In the genomic region with DNA sequence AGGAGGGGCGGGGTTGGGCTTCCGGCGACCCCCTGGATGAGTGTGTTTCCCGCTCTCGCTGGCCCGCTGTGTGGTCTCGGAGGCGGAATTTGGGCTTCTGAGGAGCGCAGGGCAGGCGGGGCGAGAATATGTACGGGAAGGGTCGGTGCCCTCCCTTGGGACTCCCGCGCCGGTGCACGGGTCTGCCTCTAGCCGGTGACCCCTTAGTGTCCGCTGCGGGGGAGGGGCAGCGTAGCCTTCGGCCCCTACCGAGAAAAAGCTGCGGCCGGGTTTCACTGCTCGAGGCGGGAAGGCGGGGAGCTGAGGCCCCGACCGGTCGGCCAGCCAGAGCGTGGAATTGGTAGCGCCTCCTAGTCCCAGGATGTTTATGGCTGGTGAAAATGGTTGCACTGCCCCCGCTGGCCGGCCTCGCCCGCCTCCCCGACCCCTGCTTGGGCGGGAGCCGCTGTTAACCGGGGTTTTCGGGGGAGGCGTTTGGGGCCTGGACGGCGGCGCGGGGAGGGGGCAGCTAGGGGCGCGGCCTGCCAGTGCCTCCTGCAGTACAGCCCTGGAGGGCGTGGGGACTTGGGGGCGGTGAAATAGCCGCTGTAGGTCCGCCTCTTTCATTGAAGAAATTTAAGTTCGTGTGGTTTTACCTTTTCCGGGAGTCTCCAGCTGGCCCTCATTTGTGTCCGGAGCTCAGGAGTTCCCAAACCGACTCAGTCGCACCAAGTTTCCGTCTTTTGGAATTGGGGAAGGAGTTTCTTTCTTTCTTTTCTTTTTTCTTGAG, we compare ENCODE assay signal across 8 cellular contexts. TPM values are rescaled to one million over a fixed set of nuclear protein-coding genes. Genes with fewer than 3 reads are reported as not detected.
DNase-seq lines count a peak whose midpoint lies in the region; ATAC-seq, FAIRE-seq and TF ChIP-seq lines count a peak whose summit lies in the region.

Gene UGP2, plus strand, starts transcription at position 643 of the 769 bp plus-strand sequence. CDS start 290 bp downstream, outside the sequence.

- DNase-seq in GM12892 (ENCODE audit: insufficient read length) (peak; percentile 52), NCI-H1694 treated with DMSO at 0.1 percent for 48 hours (lab: John Stamatoyannopoulos, UW) (peak; percentile 79), T-helper 17 cell (peak; percentile 75 to 83 (median 81)), amygdala (lab: John Stamatoyannopoulos, UW) (peak; percentile 19 to 83 (median 72)), right atrium auricular region (ENCODE audit: low spot score) (peak; percentile 94), renal cortical epithelial cell (ENCODE audit: low read depth) (peak; percentile 89), cerebellar nuclear complex (lab: John Stamatoyannopoulos, UW) (no peak)

- H3K4me3 ChIP-seq in right atrium auricular region, result peak within 1 kb of the TSS; percentile 85 to 92

- peak; percentile 60 for TF ChIP-seq POLR2A in GM12892 (IDR thresholded peaks at IDR 0.05; ENCODE audit: low read depth, low read length)

- H3K9me3 ChIP-seq in T-helper 17 cell (ENCODE audit: control insufficient read depth, low read length, poor library complexity, severe bottlenecking) (no peaks in the 10 kb centered on the region), right atrium auricular region (no peaks in the 10 kb centered on the region)

- peak within 1 kb of the TSS; percentile 99 for H3K4me3 Mint-ChIP-seq in T-helper 17 cell

- peaks cover 0 to 34% of the 10 kb centered on the region in 2 donors for H3K4me1 ChIP-seq in right atrium auricular region

- peak; percentile 61 for FAIRE-seq in GM12892 (lab: Jason Lieb, UNC)

- no peaks in the 10 kb centered on the region for H3K27me3 Mint-ChIP-seq in T-helper 17 cell

- H3K27me3 ChIP-seq in right atrium auricular region, result no peaks in the 10 kb centered on the region

- no peak for TF ChIP-seq CTCF in right atrium auricular region (IDR thresholded peaks at IDR 0.05)

- H3K27ac ChIP-seq in right atrium auricular region, result peak within 1 kb of the TSS; percentile 99

- ATAC-seq in HG02870 (IDR thresholded peaks at IDR 0.05; ENCODE audit: unreplicated experiment) (peak; percentile 48), T-helper 17 cell (peak; percentile 72)

- no peaks in the 10 kb centered on the region for H3K36me3 Mint-ChIP-seq in T-helper 17 cell (ENCODE audit: low read depth)

- H3K36me3 ChIP-seq in right atrium auricular region, result no peaks in the 10 kb centered on the region

- peak within 1 kb of the TSS; percentile 97 for H3K27ac Mint-ChIP-seq in T-helper 17 cell

- peaks cover 49% of the 10 kb centered on the region for H3K4me1 Mint-ChIP-seq in T-helper 17 cell

RNA-seq across cellular contexts. Expression of gene UGP2, which starts in this region (rescaled TPM):
- polyA plus RNA-seq in GM12892 (2012; ENCODE audit: missing spikeins), result 77.5 TPM
- total RNA-seq in T-helper 17 cell (10 to 100 TPM; 68.7 to 82.7 TPM), right atrium auricular region (100 to 1,000 TPM; 204 to 209 TPM), renal cortical epithelial cell (171 and 236 TPM in 2 replicates)

Comparison
In these comparisons a context has a peak if more than half of its experiments do, and no peak if none do; other contexts are left out.
1. DNase-seq: peak in GM12892 (single experiment), NCI-H1694 treated with DMSO at 0.1 percent for 48 hours (single experiment), T-helper 17 cell (3 of 3), amygdala (56 of 56), right atrium auricular region (single experiment) and renal cortical epithelial cell (single experiment); none in cerebellar nuclear complex (0 of 2).